Comparison of ENCODE assay signal across 11 cellular contexts in genomic region chr18:51039138-51040112, GRCh38. TPM values are rescaled to one million over a fixed set of nuclear protein-coding genes. Genes with fewer than 3 reads are reported as not detected.
DNase-seq lines count a peak whose midpoint lies in the region; ATAC-seq and TF ChIP-seq lines count a peak whose summit lies in the region.
"Had no signal": no experiment of that assay in that cellular context is flagged by ENCODE, and none has a peak within 500 bp of the region (broad histone marks: within the 10 kb centered on the region; RNA-seq: fewer than 3 reads in every experiment).

No MANE protein-coding gene starts in this region.

- peaks cover 21% of the 10 kb centered on the region for H3K36me3 Mint-ChIP-seq in activated CD4-positive, alpha-beta T cell treated with anti-CD3 and anti-CD28 coated beads for 36 hours (ENCODE audit: low read depth)
- H3K36me3 Mint-ChIP-seq in stimulated activated memory B cell treated with anti-CD40 and anti-IgM and Interleukin-4, amounts not matched to agents 10 μg/mL and 1 μg/mL and 100 μg/mL, for 72 hours, result peaks cover 26% of the 10 kb centered on the region

- H3K27ac Mint-ChIP-seq in activated CD4-positive, alpha-beta T cell treated with anti-CD3 and anti-CD28 coated beads for 36 hours, result peak overlapping the region; percentile 51
- H3K27ac Mint-ChIP-seq in stimulated activated memory B cell treated with anti-CD40 and anti-IgM and Interleukin-4, amounts not matched to agents 10 μg/mL and 1 μg/mL and 100 μg/mL, for 72 hours, result peak overlapping the region; percentile 53

- intact Hi-C loops in activated CD4-positive, alpha-beta T cell treated with anti-CD3 and anti-CD28 coated beads for 36 hours (cut with DNase I, micrococcal nuclease), result no loop called here

- H3K4me1 Mint-ChIP-seq in activated CD4-positive, alpha-beta T cell treated with anti-CD3 and anti-CD28 coated beads for 36 hours, result peaks cover 90% of the 10 kb centered on the region
- H3K4me1 Mint-ChIP-seq in stimulated activated memory B cell treated with anti-CD40 and anti-IgM and Interleukin-4, amounts not matched to agents 10 μg/mL and 1 μg/mL and 100 μg/mL, for 72 hours, result peaks cover 88% of the 10 kb centered on the region

- peak overlapping the region; percentile 10 for H3K4me3 ChIP-seq in coronary artery
- no peak overlapping the region for H3K4me3 ChIP-seq in effector memory CD4-positive, alpha-beta T cell (ENCODE audit: insufficient read depth, low read depth, low read length, poor library complexity, severe bottlenecking)

- H3K27me3 Mint-ChIP-seq in activated CD4-positive, alpha-beta T cell treated with anti-CD3 and anti-CD28 coated beads for 36 hours, result no peaks in the 10 kb centered on the region
- H3K27me3 Mint-ChIP-seq in stimulated activated memory B cell treated with anti-CD40 and anti-IgM and Interleukin-4, amounts not matched to agents 10 μg/mL and 1 μg/mL and 100 μg/mL, for 72 hours, result no peaks in the 10 kb centered on the region

- H3K4me1 ChIP-seq in effector memory CD4-positive, alpha-beta T cell (ENCODE audit: control insufficient read depth, insufficient read depth, low read length, poor library complexity, severe bottlenecking), result peaks cover 21% of the 10 kb centered on the region

- no peak for DNase-seq in activated CD4-positive, alpha-beta T cell treated with anti-CD3 and anti-CD28 coated beads for 36 hours
- DNase-seq in activated CD4-positive, alpha-beta T cell treated with anti-CD3 and anti-CD28 coated beads, Interleukin-2, amount 50 U/mL, for 4 hours, result no peak
- DNase-seq in coronary artery (ENCODE audit: low spot score), result no peak
- no peak for DNase-seq in pons (ENCODE audit: low spot score)
- DNase-seq in effector memory CD4-positive, alpha-beta T cell, result no peak
- DNase-seq: foreskin fibroblast had no signal

- H3K36me3 ChIP-seq in effector memory CD4-positive, alpha-beta T cell (ENCODE audit: control insufficient read depth, insufficient read depth, low read length), result no peaks in the 10 kb centered on the region

- POLR2A ChIA-PET in activated CD4-positive, alpha-beta T cell treated with anti-CD3 and anti-CD28 coated beads for 36 hours (lab: Charles Lee), result interaction anchor here (1.0 kb wide), 1 partner anchor 9 kb away, joined by 3 read pairs; the partner anchor contains the start of gene SMAD4

- peak; percentile 81 for ATAC-seq in activated CD4-positive, alpha-beta T cell treated with anti-CD3 and anti-CD28 coated beads for 36 hours
- ATAC-seq in HG03095 (IDR thresholded peaks at IDR 0.05; ENCODE audit: unreplicated experiment) (peak; percentile 47), HG03139 (IDR thresholded peaks at IDR 0.05; ENCODE audit: unreplicated experiment) (no peak)
- ATAC-seq in stimulated activated memory B cell treated with anti-CD40 and anti-IgM and Interleukin-4, amounts not matched to agents 10 μg/mL and 1 μg/mL and 100 μg/mL, for 72 hours, result peak; percentile 60
- ATAC-seq: Right ventricle myocardium inferior had no signal

- no peaks in the 10 kb centered on the region for H3K27me3 ChIP-seq in effector memory CD4-positive, alpha-beta T cell (replicated peaks; ENCODE audit: control insufficient read depth, insufficient read depth, low read length, poor library complexity, severe bottlenecking)

- H3K4me3 Mint-ChIP-seq in activated CD4-positive, alpha-beta T cell treated with anti-CD3 and anti-CD28 coated beads for 36 hours, result no peak overlapping the region
- H3K4me3 Mint-ChIP-seq in stimulated activated memory B cell treated with anti-CD40 and anti-IgM and Interleukin-4, amounts not matched to agents 10 μg/mL and 1 μg/mL and 100 μg/mL, for 72 hours, result no peak overlapping the region

- H3K27ac ChIP-seq in coronary artery, result no peak overlapping the region
- no peak overlapping the region for H3K27ac ChIP-seq in effector memory CD4-positive, alpha-beta T cell (ENCODE audit: insufficient read depth, low read length, poor library complexity, severe bottlenecking)
- H3K27ac ChIP-seq: KMS-11 had no signal

- no peaks in the 10 kb centered on the region for H3K9me3 ChIP-seq in effector memory CD4-positive, alpha-beta T cell (ENCODE audit: control insufficient read depth, low read length)

- CTCF ChIA-PET in activated CD4-positive, alpha-beta T cell treated with anti-CD3 and anti-CD28 coated beads for 36 hours (lab: Charles Lee), result interaction anchor here (1.8 to 5.0 kb wide), 3 partner anchors 8 to 11 kb away, joined by 5 to 40 read pairs (median 13); partner anchors contain the start of gene SMAD4

- no peak for TF ChIP-seq CTCF in coronary artery (IDR thresholded peaks at IDR 0.05)

- H3K9me3 Mint-ChIP-seq in activated CD4-positive, alpha-beta T cell treated with anti-CD3 and anti-CD28 coated beads for 36 hours (ENCODE audit: low read depth), result no peaks in the 10 kb centered on the region
- no peaks in the 10 kb centered on the region for H3K9me3 Mint-ChIP-seq in stimulated activated memory B cell treated with anti-CD40 and anti-IgM and Interleukin-4, amounts not matched to agents 10 μg/mL and 1 μg/mL and 100 μg/mL, for 72 hours

RNA-seq across cellular contexts. Expression of gene SMAD4, which starts 9.4 kb away (rescaled TPM):
- 10 to 100 TPM; 79.3 to 89.5 TPM for total RNA-seq in activated CD4-positive, alpha-beta T cell treated with anti-CD3 and anti-CD28 coated beads for 36 hours
